Comparison of ENCODE assay signal across 8 cellular contexts in the genomic region with DNA sequence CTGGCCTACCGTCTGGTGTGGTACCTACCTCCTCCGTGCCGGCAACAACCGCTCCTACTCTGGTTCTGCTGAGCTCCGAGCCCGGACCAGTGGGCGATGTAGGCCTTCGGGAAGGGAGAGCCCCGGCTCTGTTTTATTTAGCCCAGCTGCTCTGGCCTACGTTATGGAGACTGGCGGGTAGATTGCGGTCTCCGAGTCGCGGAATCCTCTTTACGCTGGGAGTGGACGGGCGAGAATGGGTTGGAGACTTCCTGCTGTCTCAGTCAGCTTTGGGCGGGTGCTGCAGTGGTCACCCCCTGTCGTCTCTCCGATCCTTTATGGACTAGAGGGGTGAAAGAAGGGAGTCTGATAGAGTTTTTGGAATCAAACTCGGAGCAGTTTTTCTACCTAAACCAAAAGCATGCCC. TPM values are rescaled to one million over a fixed set of nuclear protein-coding genes. Genes with fewer than 3 reads are reported as not detected.
DNase-seq lines count a peak whose midpoint lies in the region; ATAC-seq and TF ChIP-seq lines count a peak whose summit lies in the region.

No MANE protein-coding gene starts in this region.

- H3K9me3 ChIP-seq in H9 (ENCODE audit: control insufficient read depth, low read depth, low read length) = no peaks in the 10 kb centered on the region
- H3K9me3 ChIP-seq in MG63 = no peaks in the 10 kb centered on the region
- H3K9me3 ChIP-seq in mesodermal cell (ENCODE audit: control insufficient read depth, low read length) = no peaks in the 10 kb centered on the region

- H4K8ac ChIP-seq in H9 (replicated peaks; ENCODE audit: insufficient read length, low read depth, low read length) = no peak overlapping the region

- no peak for DNase-seq in H9
- DNase-seq in MG63 = no peak
- DNase-seq in central memory CD8-positive, alpha-beta T cell (ENCODE audit: low spot score in 2 of 2) = no peak
- no peak for DNase-seq in KBM-7
- DNase-seq in NCI-H2227 treated with DMSO at 0.1 percent for 48 hours (lab: John Stamatoyannopoulos, UW) = no peak
- DNase-seq in NCI-H226 = no peak

- H2BK120ac ChIP-seq in H9 (ENCODE audit: low read depth, low read length, poor library complexity, severe bottlenecking) = no peak overlapping the region

- H3K23ac ChIP-seq in H9 (ENCODE audit: insufficient read length, low read depth, low read length) = no peak overlapping the region

- H2AFZ ChIP-seq in H9 (ENCODE audit: low read length) = no peak overlapping the region

- H3K36me3 ChIP-seq in MG63 (peaks cover 19% of the 10 kb centered on the region), mesodermal cell (ENCODE audit: control insufficient read depth, insufficient read depth, low read length) (peaks cover 9% of the 10 kb centered on the region)

- H2BK15ac ChIP-seq in H9 (ENCODE audit: low read depth, low read length) = no peak overlapping the region

- peaks cover 6% of the 10 kb centered on the region for H3K79me1 ChIP-seq in H9 (ENCODE audit: insufficient read depth, low read depth, low read length, poor library complexity, severe bottlenecking)

- no peak overlapping the region for H3K4ac ChIP-seq in H9 (ENCODE audit: low read depth, low read length)

- peaks cover 20 to 21% of the 10 kb centered on the region in 2 experiments for H3K4me1 Mint-ChIP-seq in H9
- H3K4me1 Mint-ChIP-seq in central memory CD8-positive, alpha-beta T cell = peaks cover 33% of the 10 kb centered on the region

- peaks cover 0 to 6% (median 5%) of the 10 kb centered on the region in 3 experiments; a peak in 3 of 7 replicates for H3K36me3 Mint-ChIP-seq in H9 (ENCODE audit: insufficient read depth in 1 of 3, low read depth in 3 of 3)
- peaks cover 20% of the 10 kb centered on the region for H3K36me3 Mint-ChIP-seq in central memory CD8-positive, alpha-beta T cell (ENCODE audit: insufficient read depth)

- peak overlapping the region; percentile 93 for H3K9ac ChIP-seq in H9 (ENCODE audit: extremely low read depth, insufficient read length, low read length)

- H3K79me2 ChIP-seq in H9 (ENCODE audit: insufficient read depth, low read length) = peaks cover 23% of the 10 kb centered on the region; the same call in 1 of the 2 replicates

- no peak overlapping the region for H2AK5ac ChIP-seq in H9 (ENCODE audit: insufficient read length, low read length)

- no peak overlapping the region for H2BK20ac ChIP-seq in H9 (ENCODE audit: low read depth, low read length, poor library complexity, severe bottlenecking)

- H2BK12ac ChIP-seq in H9 (ENCODE audit: insufficient read length, low read depth, low read length) = no peak overlapping the region

- no peak for TF ChIP-seq CTCF in H9 (conservative IDR thresholded peaks at IDR 0.05)

- H3K27ac Mint-ChIP-seq in H9 = peak overlapping the region; percentile 100
- peak overlapping the region; percentile 100 for H3K27ac Mint-ChIP-seq in central memory CD8-positive, alpha-beta T cell (ENCODE audit: low read depth)

- H3K4me1 ChIP-seq in H9 (ENCODE audit: insufficient read depth, low read length) (peaks cover 2% of the 10 kb centered on the region; the same call in 1 of the 2 replicates), mesodermal cell (ENCODE audit: control insufficient read depth, insufficient read depth, low read length, poor library complexity, severe bottlenecking) (peaks cover 11% of the 10 kb centered on the region)

- no peak overlapping the region for H3T11ph ChIP-seq in H9 (ENCODE audit: low read length)

- H3K23me2 ChIP-seq in H9 (ENCODE audit: insufficient read length, low read depth, low read length, poor library complexity, severe bottlenecking) = peaks cover 5% of the 10 kb centered on the region

- ATAC-seq in GM18508 (IDR thresholded peaks at IDR 0.05; ENCODE audit: insufficient read depth, unreplicated experiment) = peak; percentile 28
- ATAC-seq in central memory CD8-positive, alpha-beta T cell (replicated peaks; ENCODE audit: extremely low read depth, poor library complexity, severe bottlenecking) = peak; percentile 45

- H3K27ac ChIP-seq in H9 (ENCODE audit: insufficient read length, low read depth, low read length) = no peak overlapping the region
- peak overlapping the region; percentile 97 for H3K27ac ChIP-seq in mesodermal cell (ENCODE audit: low read depth, low read length, severe bottlenecking)

- no peak overlapping the region for H2BK5ac ChIP-seq in H9 (ENCODE audit: insufficient read length, low read length)

- no CpG with 5 or more reads among the region's 22 CpGs for WGBS in H9 (ENCODE audit: extremely low coverage, insufficient read length, low lambda C conversion rate)
- 0% methylated on average over 11 to 20 of the region's 22 CpGs for WGBS in mesodermal cell (ENCODE audit: insufficient coverage in 2 of 2), 2 experiments

- H4K20me1 ChIP-seq in H9 (ENCODE audit: control insufficient read depth, insufficient read depth, insufficient read length) = no peaks in the 10 kb centered on the region

- peak overlapping the region; percentile 88 for H3K4me2 ChIP-seq in H9 (ENCODE audit: insufficient read depth, insufficient read length, low read length)

- H4K91ac ChIP-seq in H9 (ENCODE audit: insufficient read length, low read depth, low read length) = no peak overlapping the region

- H3K27me3 ChIP-seq in H9 (ENCODE audit: insufficient read depth, low read length) (no peaks in the 10 kb centered on the region; the same call in 1 of the 2 replicates), MG63 (no peaks in the 10 kb centered on the region)

- H3K56ac ChIP-seq in H9 (ENCODE audit: insufficient read length, low read depth, low read length) = no peak overlapping the region

- peak overlapping the region; percentile 20 for H3K18ac ChIP-seq in H9 (ENCODE audit: insufficient read length, low read depth, low read length)

- peak overlapping the region; percentile 79 for H3K4me3 ChIP-seq in MG63
- H3K4me3 ChIP-seq in mesodermal cell (ENCODE audit: extremely low read depth, insufficient read depth, low read length, poor library complexity, severe bottlenecking) = peak overlapping the region; percentile 95

- in situ Hi-C loops in KBM-7 (cut with MboI; ENCODE audit: low pct_unique_long_range_greater_than_20kb, low sequenced_read_pairs) = no loop called here

- H3K14ac ChIP-seq in H9 (ENCODE audit: insufficient read depth, low read length) = peak overlapping the region; percentile 10; the same call in 1 of the 2 replicates

- H3K4me3 Mint-ChIP-seq in H9 = peak overlapping the region; percentile 93 to 98
- H3K4me3 Mint-ChIP-seq in central memory CD8-positive, alpha-beta T cell = peak overlapping the region; percentile 89

- no peaks in the 10 kb centered on the region; a peak in 1 of 5 replicates for H3K9me3 Mint-ChIP-seq in H9
- no peaks in the 10 kb centered on the region for H3K9me3 Mint-ChIP-seq in central memory CD8-positive, alpha-beta T cell

- H4K5ac ChIP-seq in H9 (ENCODE audit: insufficient read length, low read depth, low read length) = no peak overlapping the region

- H3K27me3 Mint-ChIP-seq in H9 (ENCODE audit: low read depth) = no peaks in the 10 kb centered on the region
- H3K27me3 Mint-ChIP-seq in central memory CD8-positive, alpha-beta T cell = no peaks in the 10 kb centered on the region

RNA-seq across cellular contexts. Expression of gene CBLL1, which starts 0.4 kb away (rescaled TPM):
- total RNA-seq in H9 (2021) = 32.2 and 33.7 TPM in 2 replicates
- total RNA-seq in MG63 (2014; rRNA removed; shearing (Covaris generic); ENCODE audit: low replicate concordance) = 13.2 and 24.7 TPM in 2 replicates
- 35.4 TPM for polyA plus RNA-seq in mesodermal cell (2013, experiment 1 of 2)
- 30.5 TPM for polyA plus RNA-seq in mesodermal cell (2013, experiment 2 of 2)

RNA-seq across cellular contexts. Expression of gene SLC26A3, which starts 58.7 kb away (rescaled TPM):
- total RNA-seq in H9 (2021) = not detected in 2 replicates
- total RNA-seq in MG63 (2014; rRNA removed; shearing (Covaris generic); ENCODE audit: low replicate concordance) = not detected in 2 replicates
- polyA plus RNA-seq in mesodermal cell (2013, experiment 1 of 2) = not detected
- not detected for polyA plus RNA-seq in mesodermal cell (2013, experiment 2 of 2)
